1 cellular context compared by ENCODE assay signal in genomic region chr20:34514897-34515483, GRCh38.
TF ChIP-seq lines count a peak whose summit lies in the region.

No MANE protein-coding gene starts in this region.

TF ChIP-seq in HepG2, 621 proteins besides CTCF, POLR2A, EP300 and RAD21 (continued from another document and continues in another):
- TF ChIP-seq, protein P1, sequence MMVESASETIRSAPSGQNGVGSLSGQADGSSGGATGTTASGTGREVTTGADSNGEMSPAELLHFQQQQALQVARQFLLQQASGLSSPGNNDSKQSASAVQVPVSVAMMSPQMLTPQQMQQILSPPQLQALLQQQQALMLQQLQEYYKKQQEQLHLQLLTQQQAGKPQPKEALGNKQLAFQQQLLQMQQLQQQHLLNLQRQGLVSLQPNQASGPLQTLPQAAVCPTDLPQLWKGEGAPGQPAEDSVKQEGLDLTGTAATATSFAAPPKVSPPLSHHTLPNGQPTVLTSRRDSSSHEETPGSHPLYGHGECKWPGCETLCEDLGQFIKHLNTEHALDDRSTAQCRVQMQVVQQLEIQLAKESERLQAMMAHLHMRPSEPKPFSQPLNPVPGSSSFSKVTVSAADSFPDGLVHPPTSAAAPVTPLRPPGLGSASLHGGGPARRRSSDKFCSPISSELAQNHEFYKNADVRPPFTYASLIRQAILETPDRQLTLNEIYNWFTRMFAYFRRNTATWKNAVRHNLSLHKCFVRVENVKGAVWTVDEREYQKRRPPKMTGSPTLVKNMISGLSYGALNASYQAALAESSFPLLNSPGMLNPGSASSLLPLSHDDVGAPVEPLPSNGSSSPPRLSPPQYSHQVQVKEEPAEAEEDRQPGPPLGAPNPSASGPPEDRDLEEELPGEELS (CRISPR knock-in tag; IDR thresholded peaks at IDR 0.05): no peak
- TF ChIP-seq ATF2 (CRISPR knock-in tag; IDR thresholded peaks at IDR 0.05) (peak; percentile 30; the same call in 1 of the 2 replicates), ZNF569 (CRISPR knock-in tag; IDR thresholded peaks at IDR 0.05; ENCODE audit: borderline replicate concordance) (no peak), ASH2L (IDR thresholded peaks at IDR 0.05; ENCODE audit: insufficient read length, low read depth, low read length) (no peak), RARA (CRISPR knock-in tag; IDR thresholded peaks at IDR 0.05) (no peak), SMC3 (IDR thresholded peaks at IDR 0.05; ENCODE audit: low read length) (no peak), HOXD1 (CRISPR knock-in tag; IDR thresholded peaks at IDR 0.05) (no peak), KLF11 (CRISPR knock-in tag; IDR thresholded peaks at IDR 0.05) (no peak), ARNT2 (CRISPR knock-in tag; IDR thresholded peaks at IDR 0.05; ENCODE audit: low read depth) (no peak), IKZF1 (IDR thresholded peaks at IDR 0.05) (no peak), ZNF629 (CRISPR knock-in tag; conservative IDR thresholded peaks at IDR 0.05) (no peak), ZNF761 (CRISPR knock-in tag; conservative IDR thresholded peaks at IDR 0.05) (0 out of 2 replicates have a peak, but pooled peaks have one; percentile 36), GATAD1 (CRISPR knock-in tag; IDR thresholded peaks at IDR 0.05) (no peak), SKI (IDR thresholded peaks at IDR 0.05; ENCODE audit: partially characterized antibody) (no peak), ZNF839 (CRISPR knock-in tag; IDR thresholded peaks at IDR 0.05; ENCODE audit: borderline replicate concordance) (no peak), MXD4 (CRISPR knock-in tag; IDR thresholded peaks at IDR 0.05) (no peak), U2AF2 (IDR thresholded peaks at IDR 0.05; ENCODE audit: low read depth, low read length) (no peak), PLRG1 (conservative IDR thresholded peaks at IDR 0.05) (no peak), PTBP1 (IDR thresholded peaks at IDR 0.05; ENCODE audit: low read depth, low read length, poor library complexity, severe bottlenecking) (no peak), PHF21A (CRISPR knock-in tag; IDR thresholded peaks at IDR 0.05) (no peak), HMG20B (CRISPR knock-in tag; conservative IDR thresholded peaks at IDR 0.05) (0 out of 2 replicates have a peak, but pooled peaks have one; percentile 22), IRX3 (CRISPR knock-in tag; IDR thresholded peaks at IDR 0.05; ENCODE audit: borderline replicate concordance, low read depth) (no peak), ISX (CRISPR knock-in tag; conservative IDR thresholded peaks at IDR 0.05) (no peak), PRMT3 (CRISPR knock-in tag; IDR thresholded peaks at IDR 0.05; ENCODE audit: borderline replicate concordance, low read depth) (no peak), ZIK1 (CRISPR knock-in tag; IDR thresholded peaks at IDR 0.05; ENCODE audit: borderline replicate concordance, low read depth) (no peak), ZNF773 (CRISPR knock-in tag; IDR thresholded peaks at IDR 0.05; ENCODE audit: borderline replicate concordance) (no peak)
- TF ChIP-seq, protein P2, sequence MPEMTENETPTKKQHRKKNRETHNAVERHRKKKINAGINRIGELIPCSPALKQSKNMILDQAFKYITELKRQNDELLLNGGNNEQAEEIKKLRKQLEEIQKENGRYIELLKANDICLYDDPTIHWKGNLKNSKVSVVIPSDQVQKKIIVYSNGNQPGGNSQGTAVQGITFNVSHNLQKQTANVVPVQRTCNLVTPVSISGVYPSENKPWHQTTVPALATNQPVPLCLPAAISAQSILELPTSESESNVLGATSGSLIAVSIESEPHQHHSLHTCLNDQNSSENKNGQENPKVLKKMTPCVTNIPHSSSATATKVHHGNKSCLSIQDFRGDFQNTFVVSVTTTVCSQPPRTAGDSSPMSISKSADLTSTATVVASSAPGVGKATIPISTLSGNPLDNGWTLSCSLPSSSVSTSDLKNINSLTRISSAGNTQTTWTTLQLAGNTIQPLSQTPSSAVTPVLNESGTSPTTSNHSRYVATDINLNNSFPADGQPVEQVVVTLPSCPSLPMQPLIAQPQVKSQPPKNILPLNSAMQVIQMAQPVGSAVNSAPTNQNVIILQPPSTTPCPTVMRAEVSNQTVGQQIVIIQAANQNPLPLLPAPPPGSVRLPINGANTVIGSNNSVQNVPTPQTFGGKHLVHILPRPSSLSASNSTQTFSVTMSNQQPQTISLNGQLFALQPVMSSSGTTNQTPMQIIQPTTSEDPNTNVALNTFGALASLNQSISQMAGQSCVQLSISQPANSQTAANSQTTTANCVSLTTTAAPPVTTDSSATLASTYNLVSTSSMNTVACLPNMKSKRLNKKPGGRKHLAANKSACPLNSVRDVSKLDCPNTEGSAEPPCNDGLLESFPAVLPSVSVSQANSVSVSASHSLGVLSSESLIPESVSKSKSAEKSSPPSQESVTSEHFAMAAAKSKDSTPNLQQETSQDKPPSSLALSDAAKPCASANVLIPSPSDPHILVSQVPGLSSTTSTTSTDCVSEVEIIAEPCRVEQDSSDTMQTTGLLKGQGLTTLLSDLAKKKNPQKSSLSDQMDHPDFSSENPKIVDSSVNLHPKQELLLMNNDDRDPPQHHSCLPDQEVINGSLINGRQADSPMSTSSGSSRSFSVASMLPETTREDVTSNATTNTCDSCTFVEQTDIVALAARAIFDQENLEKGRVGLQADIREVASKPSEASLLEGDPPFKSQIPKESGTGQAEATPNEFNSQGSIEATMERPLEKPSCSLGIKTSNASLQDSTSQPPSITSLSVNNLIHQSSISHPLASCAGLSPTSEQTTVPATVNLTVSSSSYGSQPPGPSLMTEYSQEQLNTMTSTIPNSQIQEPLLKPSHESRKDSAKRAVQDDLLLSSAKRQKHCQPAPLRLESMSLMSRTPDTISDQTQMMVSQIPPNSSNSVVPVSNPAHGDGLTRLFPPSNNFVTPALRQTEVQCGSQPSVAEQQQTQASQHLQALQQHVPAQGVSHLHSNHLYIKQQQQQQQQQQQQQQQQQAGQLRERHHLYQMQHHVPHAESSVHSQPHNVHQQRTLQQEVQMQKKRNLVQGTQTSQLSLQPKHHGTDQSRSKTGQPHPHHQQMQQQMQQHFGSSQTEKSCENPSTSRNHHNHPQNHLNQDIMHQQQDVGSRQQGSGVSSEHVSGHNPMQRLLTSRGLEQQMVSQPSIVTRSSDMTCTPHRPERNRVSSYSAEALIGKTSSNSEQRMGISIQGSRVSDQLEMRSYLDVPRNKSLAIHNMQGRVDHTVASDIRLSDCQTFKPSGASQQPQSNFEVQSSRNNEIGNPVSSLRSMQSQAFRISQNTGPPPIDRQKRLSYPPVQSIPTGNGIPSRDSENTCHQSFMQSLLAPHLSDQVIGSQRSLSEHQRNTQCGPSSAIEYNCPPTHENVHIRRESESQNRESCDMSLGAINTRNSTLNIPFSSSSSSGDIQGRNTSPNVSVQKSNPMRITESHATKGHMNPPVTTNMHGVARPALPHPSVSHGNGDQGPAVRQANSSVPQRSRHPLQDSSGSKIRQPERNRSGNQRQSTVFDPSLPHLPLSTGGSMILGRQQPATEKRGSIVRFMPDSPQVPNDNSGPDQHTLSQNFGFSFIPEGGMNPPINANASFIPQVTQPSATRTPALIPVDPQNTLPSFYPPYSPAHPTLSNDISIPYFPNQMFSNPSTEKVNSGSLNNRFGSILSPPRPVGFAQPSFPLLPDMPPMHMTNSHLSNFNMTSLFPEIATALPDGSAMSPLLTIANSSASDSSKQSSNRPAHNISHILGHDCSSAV (CRISPR knock-in tag; IDR thresholded peaks at IDR 0.05; ENCODE audit: borderline replicate concordance): no peak
- TF ChIP-seq, protein P3, sequence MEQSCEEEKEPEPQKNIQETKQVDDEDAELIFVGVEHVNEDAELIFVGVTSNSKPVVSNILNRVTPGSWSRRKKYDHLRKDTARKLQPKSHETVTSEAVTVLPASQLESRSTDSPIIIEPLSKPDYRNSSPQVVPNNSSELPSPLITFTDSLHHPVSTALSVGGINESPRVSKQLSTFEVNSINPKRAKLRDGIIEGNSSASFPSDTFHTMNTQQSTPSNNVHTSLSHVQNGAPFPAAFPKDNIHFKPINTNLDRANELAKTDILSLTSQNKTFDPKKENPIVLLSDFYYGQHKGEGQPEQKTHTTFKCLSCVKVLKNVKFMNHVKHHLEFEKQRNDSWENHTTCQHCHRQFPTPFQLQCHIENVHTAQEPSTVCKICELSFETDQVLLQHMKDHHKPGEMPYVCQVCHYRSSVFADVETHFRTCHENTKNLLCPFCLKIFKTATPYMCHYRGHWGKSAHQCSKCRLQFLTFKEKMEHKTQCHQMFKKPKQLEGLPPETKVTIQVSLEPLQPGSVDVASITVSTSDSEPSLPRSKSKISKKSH (CRISPR knock-in tag; IDR thresholded peaks at IDR 0.05; ENCODE audit: borderline replicate concordance): no peak
- TF ChIP-seq, protein P4, sequence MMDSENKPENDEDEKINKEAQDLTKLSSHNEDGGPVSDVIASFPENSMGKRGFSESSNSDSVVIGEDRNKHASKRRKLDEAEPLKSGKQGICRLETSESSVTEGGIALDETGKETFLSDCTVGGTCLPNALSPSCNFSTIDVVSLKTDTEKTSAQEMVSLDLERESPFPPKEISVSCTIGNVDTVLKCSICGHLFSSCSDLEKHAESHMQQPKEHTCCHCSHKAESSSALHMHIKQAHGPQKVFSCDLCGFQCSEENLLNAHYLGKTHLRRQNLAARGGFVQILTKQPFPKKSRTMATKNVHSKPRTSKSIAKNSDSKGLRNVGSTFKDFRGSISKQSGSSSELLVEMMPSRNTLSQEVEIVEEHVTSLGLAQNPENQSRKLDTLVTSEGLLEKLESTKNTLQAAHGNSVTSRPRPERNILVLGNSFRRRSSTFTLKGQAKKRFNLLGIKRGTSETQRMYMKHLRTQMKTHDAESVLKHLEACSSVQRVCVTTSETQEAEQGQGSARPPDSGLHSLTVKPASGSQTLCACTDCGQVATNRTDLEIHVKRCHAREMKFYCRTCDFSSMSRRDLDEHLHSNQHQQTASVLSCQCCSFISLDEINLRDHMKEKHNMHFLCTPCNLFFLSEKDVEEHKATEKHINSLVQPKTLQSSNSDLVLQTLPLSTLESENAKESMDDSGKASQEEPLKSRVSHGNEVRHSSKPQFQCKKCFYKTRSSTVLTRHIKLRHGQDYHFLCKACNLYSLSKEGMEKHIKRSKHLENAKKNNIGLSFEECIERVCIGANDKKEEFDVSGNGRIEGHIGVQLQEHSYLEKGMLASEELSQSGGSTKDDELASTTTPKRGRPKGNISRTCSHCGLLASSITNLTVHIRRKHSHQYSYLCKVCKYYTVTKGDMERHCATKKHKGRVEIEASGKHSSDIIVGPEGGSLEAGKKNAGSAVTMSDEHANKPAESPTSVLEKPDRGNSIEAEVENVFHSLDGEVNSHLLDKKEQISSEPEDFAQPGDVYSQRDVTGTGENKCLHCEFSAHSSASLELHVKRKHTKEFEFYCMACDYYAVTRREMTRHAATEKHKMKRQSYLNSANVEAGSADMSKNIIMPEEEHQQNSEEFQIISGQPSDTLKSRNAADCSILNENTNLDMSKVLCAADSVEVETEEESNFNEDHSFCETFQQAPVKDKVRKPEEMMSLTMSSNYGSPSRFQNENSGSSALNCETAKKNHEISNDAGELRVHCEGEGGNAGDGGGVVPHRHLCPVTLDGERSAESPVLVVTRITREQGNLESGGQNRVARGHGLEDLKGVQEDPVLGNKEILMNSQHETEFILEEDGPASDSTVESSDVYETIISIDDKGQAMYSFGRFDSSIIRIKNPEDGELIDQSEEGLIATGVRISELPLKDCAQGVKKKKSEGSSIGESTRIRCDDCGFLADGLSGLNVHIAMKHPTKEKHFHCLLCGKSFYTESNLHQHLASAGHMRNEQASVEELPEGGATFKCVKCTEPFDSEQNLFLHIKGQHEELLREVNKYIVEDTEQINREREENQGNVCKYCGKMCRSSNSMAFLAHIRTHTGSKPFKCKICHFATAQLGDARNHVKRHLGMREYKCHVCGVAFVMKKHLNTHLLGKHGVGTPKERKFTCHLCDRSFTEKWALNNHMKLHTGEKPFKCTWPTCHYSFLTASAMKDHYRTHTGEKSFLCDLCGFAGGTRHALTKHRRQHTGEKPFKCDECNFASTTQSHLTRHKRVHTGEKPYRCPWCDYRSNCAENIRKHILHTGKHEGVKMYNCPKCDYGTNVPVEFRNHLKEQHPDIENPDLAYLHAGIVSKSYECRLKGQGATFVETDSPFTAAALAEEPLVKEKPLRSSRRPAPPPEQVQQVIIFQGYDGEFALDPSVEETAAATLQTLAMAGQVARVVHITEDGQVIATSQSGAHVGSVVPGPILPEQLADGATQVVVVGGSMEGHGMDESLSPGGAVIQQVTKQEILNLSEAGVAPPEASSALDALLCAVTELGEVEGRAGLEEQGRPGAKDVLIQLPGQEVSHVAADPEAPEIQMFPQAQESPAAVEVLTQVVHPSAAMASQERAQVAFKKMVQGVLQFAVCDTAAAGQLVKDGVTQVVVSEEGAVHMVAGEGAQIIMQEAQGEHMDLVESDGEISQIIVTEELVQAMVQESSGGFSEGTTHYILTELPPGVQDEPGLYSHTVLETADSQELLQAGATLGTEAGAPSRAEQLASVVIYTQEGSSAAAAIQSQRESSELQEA (CRISPR knock-in tag; IDR thresholded peaks at IDR 0.05; ENCODE audit: not compliant biosample characterization): no peak
- TF ChIP-seq, protein P5, sequence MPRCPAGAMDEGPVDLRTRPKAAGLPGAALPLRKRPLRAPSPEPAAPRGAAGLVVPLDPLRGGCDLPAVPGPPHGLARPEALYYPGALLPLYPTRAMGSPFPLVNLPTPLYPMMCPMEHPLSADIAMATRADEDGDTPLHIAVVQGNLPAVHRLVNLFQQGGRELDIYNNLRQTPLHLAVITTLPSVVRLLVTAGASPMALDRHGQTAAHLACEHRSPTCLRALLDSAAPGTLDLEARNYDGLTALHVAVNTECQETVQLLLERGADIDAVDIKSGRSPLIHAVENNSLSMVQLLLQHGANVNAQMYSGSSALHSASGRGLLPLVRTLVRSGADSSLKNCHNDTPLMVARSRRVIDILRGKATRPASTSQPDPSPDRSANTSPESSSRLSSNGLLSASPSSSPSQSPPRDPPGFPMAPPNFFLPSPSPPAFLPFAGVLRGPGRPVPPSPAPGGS (CRISPR knock-in tag; IDR thresholded peaks at IDR 0.05): no peak
- TF ChIP-seq, protein P6, sequence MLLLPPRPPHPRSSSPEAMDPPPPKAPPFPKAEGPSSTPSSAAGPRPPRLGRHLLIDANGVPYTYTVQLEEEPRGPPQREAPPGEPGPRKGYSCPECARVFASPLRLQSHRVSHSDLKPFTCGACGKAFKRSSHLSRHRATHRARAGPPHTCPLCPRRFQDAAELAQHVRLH (CRISPR knock-in tag; IDR thresholded peaks at IDR 0.05; ENCODE audit: borderline replicate concordance, low read depth): no peak
